In the genomic region with DNA sequence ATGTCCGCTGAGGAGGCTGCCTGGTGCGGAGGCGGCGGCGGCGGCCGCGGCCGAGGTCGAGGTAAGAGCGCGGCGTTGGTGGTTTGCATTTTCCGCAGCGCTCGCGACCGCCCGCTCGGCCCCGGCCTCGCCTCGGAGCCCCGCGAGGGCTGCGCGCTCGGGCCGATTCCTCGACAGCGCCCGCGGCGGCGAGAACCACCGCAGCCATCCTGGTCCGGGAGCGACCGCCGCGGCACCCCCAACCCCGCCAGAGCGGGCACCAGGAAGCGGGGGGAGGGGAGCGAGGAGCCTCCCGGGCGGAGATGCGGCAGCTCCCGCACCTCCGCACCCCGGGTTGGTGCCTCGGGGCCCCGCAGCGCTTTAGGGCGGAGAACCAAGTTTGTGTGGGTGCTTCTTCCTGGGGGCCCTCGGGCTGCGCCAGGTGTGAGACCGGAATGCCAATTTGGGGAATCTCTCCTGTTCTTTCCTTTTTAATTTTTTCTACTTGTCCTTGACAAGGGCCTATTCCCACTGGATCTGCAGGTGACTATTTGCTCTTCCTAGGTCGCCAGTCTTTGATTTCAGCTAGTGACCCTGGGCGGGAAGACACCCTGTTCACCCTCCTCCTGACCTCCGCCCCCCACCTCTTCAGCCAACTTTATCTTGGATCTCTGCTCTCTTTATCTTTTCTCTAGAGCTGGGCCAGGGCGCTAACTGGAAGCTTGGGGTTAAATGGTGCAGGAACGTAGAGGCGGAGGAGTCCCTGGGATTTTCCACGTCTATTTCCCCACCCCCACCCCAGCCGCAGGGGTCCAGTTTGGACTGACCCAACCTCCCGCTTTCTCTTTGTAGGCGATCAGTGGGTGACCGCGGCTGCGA, we compare ENCODE assay signal across 8 cellular contexts. TPM values are rescaled to one million over a fixed set of nuclear protein-coding genes. Genes with fewer than 3 reads are reported as not detected.
DNase-seq lines count a peak whose midpoint lies in the region; ATAC-seq and TF ChIP-seq lines count a peak whose summit lies in the region.

A gene with protein sequence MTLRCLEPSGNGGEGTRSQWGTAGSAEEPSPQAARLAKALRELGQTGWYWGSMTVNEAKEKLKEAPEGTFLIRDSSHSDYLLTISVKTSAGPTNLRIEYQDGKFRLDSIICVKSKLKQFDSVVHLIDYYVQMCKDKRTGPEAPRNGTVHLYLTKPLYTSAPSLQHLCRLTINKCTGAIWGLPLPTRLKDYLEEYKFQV (plus strand): TSS at position 822 of the 858 bp plus-strand sequence. CDS start 223 bp downstream, outside the sequence.

- no peak for TF ChIP-seq CTCF in mammary epithelial cell (conservative IDR thresholded peaks at IDR 0.05 in 1 of 2, IDR thresholded peaks at IDR 0.05 in 1 of 2; ENCODE audit: extremely low read depth in 1 of 2, insufficient read depth in 1 of 2, low read depth in 1 of 2, low read length in 2 of 2)

- dilution Hi-C loops in mammary epithelial cell (cut with HindIII; ENCODE audit: low sequenced_read_pairs): loop anchor here (5.0 kb wide), 1 partner anchor 55 kb away; no protein-coding TSS in a partner anchor

- WGBS in mammary epithelial cell (ENCODE audit: low coverage, missing lambda C conversion rate): 28% methylated on average over 9 of the region's 71 CpGs

- DNase-seq in DMS79 (lab: John Stamatoyannopoulos, UW) (peak; percentile 71), SW480 (ENCODE audit: low spot score) (peak; percentile 20), mammary epithelial cell (peak; percentile 30), islet precursor cell (peak; percentile 71), foreskin melanocyte (no peak), DMS114 treated with DMSO at 0.1 percent for 48 hours (lab: John Stamatoyannopoulos, UW; ENCODE audit: unreplicated experiment) (no peak)
- peak; percentile 45 for DNase-seq in stimulated activated CD4-positive, alpha-beta T cell treated with anti-CD3 and anti-CD28 coated beads, Interleukin-15, amount 100 ng/mL, for 24 hours

- BruUV-seq in mammary epithelial cell (replicated peaks; lab: Mats Ljungman, UMichigan): no TSS peak

- CTCF ChIA-PET in mammary epithelial cell (lab: Charles Lee; ENCODE audit: low non-redundant PET): no interaction called here

- peak within 1 kb of the TSS; percentile 74 to 97 (median 84) for H3K4me3 ChIP-seq in mammary epithelial cell (replicated peaks in 1 of 3; ENCODE audit: insufficient read depth in 1 of 3, low read depth in 2 of 3, low read length in 3 of 3)

- peak within 1 kb of the TSS; percentile 98 for H3K4me2 ChIP-seq in mammary epithelial cell (ENCODE audit: insufficient read depth, low read depth, low read length)

- H3K36me3 ChIP-seq in mammary epithelial cell (ENCODE audit: insufficient read depth, low read length): no peaks in the 10 kb centered on the region

- no peaks in the 10 kb centered on the region for H4K20me1 ChIP-seq in mammary epithelial cell (ENCODE audit: insufficient read depth, low read length)

- H3K9ac ChIP-seq in mammary epithelial cell (ENCODE audit: insufficient read depth, low read length): peak within 1 kb of the TSS; percentile 73

- H3K27ac ChIP-seq in mammary epithelial cell (ENCODE audit: insufficient read depth, low read depth, low read length): peak within 1 kb of the TSS; percentile 80

- intact Hi-C loops in mammary epithelial cell (cut with micrococcal nuclease): loop anchor here (2.0 kb wide), 2 partner anchors 19 to 69 kb away; no protein-coding TSS in a partner anchor

- no peaks in the 10 kb centered on the region for H3K27me3 ChIP-seq in mammary epithelial cell (ENCODE audit: insufficient read depth, low read length)

- in situ Hi-C loops in mammary epithelial cell (cut with MboI; ENCODE audit: low sequenced_read_pairs in 2 of 2): loop anchor here (5.0 to 10.0 kb wide), 4 partner anchors 105 to 530 kb away; partner anchors contain the start of gene CRADD (in 1 of the 2)

- H3K9me3 ChIP-seq in mammary epithelial cell (replicated peaks; ENCODE audit: insufficient read depth, low read length): no peaks in the 10 kb centered on the region

- H2AFZ ChIP-seq in mammary epithelial cell (ENCODE audit: low read depth, low read length): peak within 1 kb of the TSS; percentile 94

- ATAC-seq in HG02852 (IDR thresholded peaks at IDR 0.05; ENCODE audit: unreplicated experiment): peak; percentile 4

- H3K4me1 ChIP-seq in mammary epithelial cell (ENCODE audit: insufficient read depth, low read length): peaks cover 13% of the 10 kb centered on the region

- peaks cover 5% of the 10 kb centered on the region for H3K79me2 ChIP-seq in mammary epithelial cell (ENCODE audit: insufficient read depth, low read length)

RNA-seq across cellular contexts. Expression of the gene that starts here (rescaled TPM):
- 10 to 100 TPM; 19.4 to 27.0 TPM for total RNA-seq in mammary epithelial cell
- 8.9 TPM for polyA plus RNA-seq in mammary epithelial cell
- polyA minus RNA-seq in mammary epithelial cell: 1.4 TPM

Comparison
In these comparisons a context has a peak if more than half of its experiments do, and no peak if none do; other contexts are left out.
1. DNase-seq: peak in DMS79 (single experiment), SW480 (single experiment), mammary epithelial cell (single experiment), islet precursor cell (single experiment) and stimulated activated CD4-positive, alpha-beta T cell treated with anti-CD3 and anti-CD28 coated beads, Interleukin-15, amount 100 ng/mL, for 24 hours (single experiment); none in foreskin melanocyte (single experiment) and DMS114 treated with DMSO at 0.1 percent for 48 hours (single experiment).